Comparison of ENCODE assay signal across 5 cellular contexts in genomic region chr16:3027488-3027795, GRCh38. TPM values are rescaled to one million over a fixed set of nuclear protein-coding genes. Genes with fewer than 3 reads are reported as not detected.
"Had no signal": no experiment of that assay in that cellular context is flagged by ENCODE, and none has a peak within 500 bp of the region (broad histone marks: within the 10 kb centered on the region; RNA-seq: fewer than 3 reads in every experiment).

No MANE protein-coding gene starts in this region.

- H3K27ac Mint-ChIP-seq: natural killer cell had no signal

- H3K4me3 Mint-ChIP-seq: natural killer cell had no signal

- H3K36me3 Mint-ChIP-seq: natural killer cell had no signal

- H3K9me3 ChIP-seq: transverse colon had no signal

- H3K36me3 ChIP-seq: transverse colon had no signal

- H3K27ac ChIP-seq: foreskin keratinocyte had no signal

- H3K9me3 Mint-ChIP-seq: natural killer cell had no signal

RNA-seq across cellular contexts. Expression of gene BICDL2, which starts 9.3 kb away (rescaled TPM):
- total RNA-seq: natural killer cell had no signal

RNA-seq across cellular contexts. Expression of gene CLDN6, which starts 9.5 kb away (rescaled TPM):
- total RNA-seq: activated CD8-positive, alpha-beta memory T cell treated with anti-CD3 and anti-CD28 coated beads for 36 hours; natural killer cell; transverse colon had no signal
- polyA plus RNA-seq: liver had no signal
